In genomic region chr12:6551063-6551461, GRCh38 we compare ENCODE assay signal across 12 cellular contexts. TPM values are rescaled to one million over a fixed set of nuclear protein-coding genes. Genes with fewer than 3 reads are reported as not detected.
DNase-seq lines count a peak whose midpoint lies in the region; ATAC-seq and TF ChIP-seq lines count a peak whose summit lies in the region.
"Had no signal": no experiment of that assay in that cellular context is flagged by ENCODE, and none has a peak within 500 bp of the region (broad histone marks: within the 10 kb centered on the region; RNA-seq: fewer than 3 reads in every experiment).

No MANE protein-coding gene starts in this region.

- peak overlapping the region in 4 of 5 experiments; percentile 22 to 95 (median 70) for H3K4me3 Mint-ChIP-seq in brain
- H3K4me3 Mint-ChIP-seq: T-helper 1 cell treated with Interleukin-12 subunit alpha and Interleukin-12 subunit beta and Interleukin-4 antibody, amounts not matched to agents 30 μg/mL and 1 μg/mL, for 36 hours had no signal

- TF ChIP-seq CTCF in brain (conservative IDR thresholded peaks at IDR 0.05): no peak

- H3K36me3 Mint-ChIP-seq in brain: peaks cover 31% of the 10 kb centered on the region

- peaks cover 10% of the 10 kb centered on the region for H3K27me3 Mint-ChIP-seq in brain

- peaks cover 53% of the 10 kb centered on the region for H3K4me1 Mint-ChIP-seq in brain

- H3K9me3 Mint-ChIP-seq in brain: peaks cover 0 to 3% (median 0%) of the 10 kb centered on the region in 5 experiments
- H3K9me3 Mint-ChIP-seq: T-helper 1 cell treated with Interleukin-12 subunit alpha and Interleukin-12 subunit beta and Interleukin-4 antibody, amounts not matched to agents 30 μg/mL and 1 μg/mL, for 36 hours had no signal

- peak overlapping the region; percentile 60 to 97 (median 93) for H3K27ac Mint-ChIP-seq in brain
- H3K27ac Mint-ChIP-seq: T-helper 1 cell treated with Interleukin-12 subunit alpha and Interleukin-12 subunit beta and Interleukin-4 antibody, amounts not matched to agents 30 μg/mL and 1 μg/mL, for 36 hours had no signal

- DNase-seq in C1 segment of cervical spinal cord (lab: John Stamatoyannopoulos, UW): peak in 12 of 14 donors; percentile 29 to 93 (median 70)
- DNase-seq in hepatic stellate cell (ENCODE audit: low spot score): peak; percentile 58
- peak; percentile 78 for DNase-seq in sciatic nerve (ENCODE audit: low spot score)
- no peak for DNase-seq in NCI-H524 (lab: John Stamatoyannopoulos, UW)
- DNase-seq in retina: no peak
- DNase-seq: activated effector memory CD4-positive, alpha-beta T cell treated with Interleukin-2 at 50 U/mL for 16 hours; DMS153; NCI-H2171 treated with DMSO at 0.1 percent for 48 hours had no signal

- intact Hi-C loops in sciatic nerve (cut with DNase I): no loop called here

- ATAC-seq in sciatic nerve (no peak), GM21447 (IDR thresholded peaks at IDR 0.05; ENCODE audit: unreplicated experiment) (no peak), GM19452 (IDR thresholded peaks at IDR 0.05; ENCODE audit: unreplicated experiment) (no peak)

RNA-seq across cellular contexts. Expression of gene IFFO1, which starts 4.8 kb away (rescaled TPM):
- 7.3 TPM for polyA plus RNA-seq in brain (ENCODE audit: insufficient read depth, low read depth, low replicate concordance)
- total RNA-seq in sciatic nerve: 38.7 TPM

RNA-seq across cellular contexts. Expression of gene GAPDH, which starts 16.7 kb away (rescaled TPM):
- 4,992 TPM for polyA plus RNA-seq in brain (ENCODE audit: insufficient read depth, low read depth, low replicate concordance)
- total RNA-seq in sciatic nerve: 1,200 TPM

RNA-seq across cellular contexts. Expression of gene NOP2, which starts 17.0 kb away (rescaled TPM):
- polyA plus RNA-seq in brain (ENCODE audit: insufficient read depth, low read depth, low replicate concordance): 12.3 TPM
- 27.6 TPM for total RNA-seq in sciatic nerve

RNA-seq across cellular contexts. Expression of gene CHD4, which starts 56.1 kb away (rescaled TPM):
- 203 TPM for polyA plus RNA-seq in brain (ENCODE audit: insufficient read depth, low read depth, low replicate concordance)
- total RNA-seq in sciatic nerve: 245 TPM

RNA-seq across cellular contexts. Expression of gene NCAPD2, which starts 57.2 kb away (rescaled TPM):
- polyA plus RNA-seq in brain (ENCODE audit: insufficient read depth, low read depth, low replicate concordance): 69.2 TPM
- 21.3 TPM for total RNA-seq in sciatic nerve

Comparison
In these comparisons a context has a peak if more than half of its experiments do, and no peak if none do; other contexts are left out.
1. DNase-seq: peak in C1 segment of cervical spinal cord (12 of 14), hepatic stellate cell (single experiment) and sciatic nerve (single experiment); none in NCI-H524 (0 of 2) and retina (single experiment).